ENCODE assay signal across 8 cellular contexts in the genomic region with DNA sequence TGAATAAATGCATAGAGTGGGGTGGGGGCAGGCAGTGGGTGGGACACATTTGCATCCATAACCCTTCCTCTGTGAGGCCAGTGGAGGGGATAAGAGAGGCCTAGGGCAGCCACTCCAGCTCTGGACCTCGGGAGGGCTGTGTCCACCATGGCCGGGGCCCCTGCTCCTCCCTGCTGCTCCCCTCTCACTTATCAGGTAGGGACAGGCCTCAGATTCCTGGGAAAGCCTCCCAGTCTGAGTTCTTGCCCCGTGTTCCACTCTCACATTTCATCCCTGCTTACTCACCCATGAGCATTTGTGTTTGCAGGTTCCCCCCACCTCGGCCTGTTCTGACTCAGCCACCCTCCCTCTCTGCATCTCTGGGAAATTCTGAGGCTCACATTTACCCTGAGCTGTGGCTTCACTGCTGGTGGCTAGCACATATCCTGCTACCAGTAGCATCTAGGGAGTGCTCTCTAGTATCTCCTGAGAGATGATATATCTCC.
A peak's percentile ranks its signal among the peaks of the same experiment; 100 is the strongest.
DNase-seq lines count a peak whose midpoint lies in the region; ATAC-seq and TF ChIP-seq lines count a peak whose summit lies in the region.

No MANE protein-coding gene starts in this region.

- peaks cover 8% of the 10 kb centered on the region for H3K4me1 Mint-ChIP-seq in T-helper 17 cell
- peaks cover 15% of the 10 kb centered on the region for H3K4me1 Mint-ChIP-seq in neural progenitor cell

- peaks cover 78% of the 10 kb centered on the region for H3K27me3 ChIP-seq in neural progenitor cell
- peaks cover 17% of the 10 kb centered on the region for H3K27me3 ChIP-seq in left ventricle myocardium inferior (ENCODE audit: low read depth)

- H3K27ac Mint-ChIP-seq in T-helper 17 cell (no peak overlapping the region), neural progenitor cell (no peak overlapping the region)

- H3K9ac ChIP-seq in neural progenitor cell, result no peak overlapping the region

- H3K27ac ChIP-seq in neural progenitor cell (no peak overlapping the region), left ventricle myocardium inferior (replicated peaks) (no peak overlapping the region)

- TF ChIP-seq CTCF in mucosa of descending colon (IDR thresholded peaks at IDR 0.05), result no peak
- TF ChIP-seq CTCF in neural progenitor cell (IDR thresholded peaks at IDR 0.05), result no peak
- no peak for TF ChIP-seq CTCF in left ventricle myocardium inferior (IDR thresholded peaks at IDR 0.05; ENCODE audit: borderline replicate concordance)

- intact Hi-C loops in mucosa of descending colon (cut with DNase I, micrococcal nuclease), result no loop called here
- intact Hi-C loops in left ventricle myocardium inferior (cut with micrococcal nuclease), result no loop called here

- peak; percentile 26 to 35 (median 29) for DNase-seq in stimulated activated CD4-positive, alpha-beta T cell treated with anti-CD3 and anti-CD28 coated beads, Interleukin-12 subunit alpha, Interleukin-12 subunit beta, amount 100 ng/mL, for 48 hours (ENCODE audit: low read depth in 2 of 3, low spot score in 1 of 3)
- no peak for DNase-seq in stimulated activated CD4-positive, alpha-beta T cell treated with anti-CD3 and anti-CD28 coated beads, Interleukin-12 subunit alpha, Interleukin-12 subunit beta, amount 100 ng/mL, for 4 hours
- DNase-seq in T-helper 17 cell (no peak), mucosa of descending colon (no peak), Ammon's horn (ENCODE audit: low spot score) (no peak), neural progenitor cell (ENCODE audit: low spot score) (no peak), left ventricle myocardium inferior (no peak)

- no peak overlapping the region for H2AFZ ChIP-seq in neural progenitor cell (replicated peaks)

- H3K9me3 ChIP-seq in T-helper 17 cell (ENCODE audit: control insufficient read depth, low read length, poor library complexity, severe bottlenecking) (no peaks in the 10 kb centered on the region), mucosa of descending colon (no peaks in the 10 kb centered on the region), neural progenitor cell (ENCODE audit: low read depth) (no peaks in the 10 kb centered on the region), left ventricle myocardium inferior (replicated peaks) (no peaks in the 10 kb centered on the region)

- H3K36me3 Mint-ChIP-seq in T-helper 17 cell (ENCODE audit: low read depth) (no peaks in the 10 kb centered on the region), neural progenitor cell (no peaks in the 10 kb centered on the region)

- H3K9me3 Mint-ChIP-seq in neural progenitor cell, result no peaks in the 10 kb centered on the region

- H3K4me3 Mint-ChIP-seq in T-helper 17 cell, result no peak overlapping the region
- no peak overlapping the region for H3K4me3 Mint-ChIP-seq in neural progenitor cell

- H3K36me3 ChIP-seq in mucosa of descending colon (ENCODE audit: low read depth) (no peaks in the 10 kb centered on the region), neural progenitor cell (no peaks in the 10 kb centered on the region), left ventricle myocardium inferior (no peaks in the 10 kb centered on the region)

- no peaks in the 10 kb centered on the region for H3K79me2 ChIP-seq in neural progenitor cell (ENCODE audit: low read depth)

- no peak overlapping the region for H3K4me2 ChIP-seq in neural progenitor cell

- H4K20me1 ChIP-seq in neural progenitor cell (ENCODE audit: low read depth), result no peaks in the 10 kb centered on the region

- H3K4me1 ChIP-seq in mucosa of descending colon (ENCODE audit: low read depth) (no peaks in the 10 kb centered on the region), neural progenitor cell (no peaks in the 10 kb centered on the region), left ventricle myocardium inferior (no peaks in the 10 kb centered on the region)

- no peaks in the 10 kb centered on the region for H3F3A ChIP-seq in neural progenitor cell (ENCODE audit: low read depth)

- H3K27me3 Mint-ChIP-seq in T-helper 17 cell (no peaks in the 10 kb centered on the region), neural progenitor cell (ENCODE audit: insufficient read depth, low read depth) (no peaks in the 10 kb centered on the region)

- H3K4me3 ChIP-seq in mucosa of descending colon, result no peak overlapping the region
- H3K4me3 ChIP-seq in neural progenitor cell, result no peak overlapping the region
- no peak overlapping the region for H3K4me3 ChIP-seq in left ventricle myocardium inferior

- ATAC-seq in HG02943 (IDR thresholded peaks at IDR 0.05; ENCODE audit: low read depth, unreplicated experiment), result peak; percentile 42
- ATAC-seq in T-helper 17 cell, result peak; percentile 56
- peak; percentile 59 for ATAC-seq in mucosa of descending colon

Comparison
In these comparisons a context has a peak if more than half of its experiments do, and no peak if none do; other contexts are left out.
1. DNase-seq: peak in stimulated activated CD4-positive, alpha-beta T cell treated with anti-CD3 and anti-CD28 coated beads, Interleukin-12 subunit alpha, Interleukin-12 subunit beta, amount 100 ng/mL, for 48 hours (3 of 3); none in stimulated activated CD4-positive, alpha-beta T cell treated with anti-CD3 and anti-CD28 coated beads, Interleukin-12 subunit alpha, Interleukin-12 subunit beta, amount 100 ng/mL, for 4 hours (single experiment), T-helper 17 cell (0 of 3), mucosa of descending colon (0 of 3), Ammon's horn (single experiment), neural progenitor cell (single experiment) and left ventricle myocardium inferior (single experiment).
2. Peak in every context shown above with its lines, with median percentiles within 50 percentile points of each other: ATAC-seq.